In genomic region chr1:231127106-231127505, GRCh38 we compare ENCODE assay signal across 2 cellular contexts. TPM values are rescaled to one million over a fixed set of nuclear protein-coding genes. Genes with fewer than 3 reads are reported as not detected.
"Had no signal": no experiment of that assay in that cellular context is flagged by ENCODE, and none has a peak within 500 bp of the region (broad histone marks: within the 10 kb centered on the region; RNA-seq: fewer than 3 reads in every experiment).

No MANE protein-coding gene starts in this region.

RNA-seq across cellular contexts. Expression of gene TRIM67, which starts 34.8 kb away (rescaled TPM):
- total RNA-seq: LHCN-M2, MCF 10A had no signal
